25 cellular contexts compared by ENCODE assay signal in genomic region chr4:38005637-38006036, GRCh38. TPM values are rescaled to one million over a fixed set of nuclear protein-coding genes. Genes with fewer than 3 reads are reported as not detected.
DNase-seq lines count a peak whose midpoint lies in the region; ATAC-seq, FAIRE-seq and TF ChIP-seq lines count a peak whose summit lies in the region.
"Had no signal": no experiment of that assay in that cellular context is flagged by ENCODE, and none has a peak within 500 bp of the region (broad histone marks: within the 10 kb centered on the region; RNA-seq: fewer than 3 reads in every experiment).

No MANE protein-coding gene starts in this region.

- 92 to 100% methylated on average over 2 to 3 of the region's 3 CpGs for WGBS in endodermal cell (ENCODE audit: insufficient coverage in 1 of 2, insufficient read length in 1 of 2), 2 experiments
- 80 to 87% methylated on average over 3 of the region's 3 CpGs for whole genome bisulfite sequencing in esophagus squamous epithelium, 2 donors
- 90% methylated on average over 3 of the region's 3 CpGs for WGBS in HepG2 (ENCODE audit: low lambda C conversion rate)

- TF ChIP-seq POLR2A in uterus (IDR thresholded peaks at IDR 0.05) (no peak), esophagus squamous epithelium (IDR thresholded peaks at IDR 0.05) (no peak), HepG2 (IDR thresholded peaks at IDR 0.05; ENCODE audit: insufficient read depth in 1 of 2, low read depth in 2 of 2, low read length in 2 of 2) (no peak)

- DNase-seq in activated T-cell treated with anti-CD3 and anti-CD28 coated beads, Interleukin-2, amount 50 U/mL, for 24 hours: no peak
- DNase-seq in activated T-cell treated with anti-CD3 and anti-CD28 coated beads, Interleukin-2, amount 50 U/mL, for 4 hours: no peak
- DNase-seq in endodermal cell (no peak), neural progenitor cell (ENCODE audit: low spot score) (no peak), uterus (no peak), esophagus squamous epithelium (lab: John Stamatoyannopoulos, UW) (no peak), HepG2 (ENCODE audit: low spot score) (no peak), NCI-H524 (lab: John Stamatoyannopoulos, UW) (no peak)
- DNase-seq: 8988T; activated CD4-positive, alpha-beta T cell treated with anti-CD3 and anti-CD28 coated beads, Interleukin-2, amount 50 U/mL, for 48 hours; activated naive CD4-positive, alpha-beta T cell treated with anti-CD3 and anti-CD28 coated beads, Interleukin-2, amount 10 ng/mL, durations not matched to agents 7 days and 5 days; BE2C; hippocampal formation; islet precursor cell; NCI-H1417; NCI-H748 treated with DMSO at 0.1 percent for 48 hours; testis had no signal

- TF ChIP-seq CTCF in endodermal cell (conservative IDR thresholded peaks at IDR 0.05): no peak
- no peak for TF ChIP-seq CTCF in neural progenitor cell (IDR thresholded peaks at IDR 0.05)
- TF ChIP-seq CTCF in uterus (IDR thresholded peaks at IDR 0.05): no peak
- no peak for TF ChIP-seq CTCF in esophagus squamous epithelium (IDR thresholded peaks at IDR 0.05)
- no peak for TF ChIP-seq CTCF in HepG2 (CRISPR knock-in tag; IDR thresholded peaks at IDR 0.05)

- H3K4me1 Mint-ChIP-seq in activated T-cell treated with anti-CD3 and anti-CD28 coated beads, Interleukin-2, amount 50 U/mL, for 24 hours (ENCODE audit: low read depth): peaks cover 48% of the 10 kb centered on the region
- H3K4me1 Mint-ChIP-seq in activated T-cell treated with anti-CD3 and anti-CD28 coated beads, Interleukin-2, amount 50 U/mL, for 4 hours (ENCODE audit: low read depth): peaks cover 38% of the 10 kb centered on the region
- H3K4me1 Mint-ChIP-seq in endodermal cell: peaks cover 70% of the 10 kb centered on the region
- peaks cover 46% of the 10 kb centered on the region for H3K4me1 Mint-ChIP-seq in neural progenitor cell

- no peaks in the 10 kb centered on the region for H3K27me3 Mint-ChIP-seq in activated T-cell treated with anti-CD3 and anti-CD28 coated beads, Interleukin-2, amount 50 U/mL, for 24 hours
- no peaks in the 10 kb centered on the region for H3K27me3 Mint-ChIP-seq in activated T-cell treated with anti-CD3 and anti-CD28 coated beads, Interleukin-2, amount 50 U/mL, for 4 hours (ENCODE audit: low read depth)
- H3K27me3 Mint-ChIP-seq in endodermal cell (ENCODE audit: insufficient read depth): no peaks in the 10 kb centered on the region
- H3K27me3 Mint-ChIP-seq in neural progenitor cell (ENCODE audit: insufficient read depth, low read depth): peaks cover 2% of the 10 kb centered on the region
- H3K27me3 Mint-ChIP-seq: activated naive CD4-positive, alpha-beta T cell treated with anti-CD3 and anti-CD28 coated beads, Interleukin-2, amount 10 ng/mL, durations not matched to agents 7 days and 5 days had no signal

- H3K4me3 ChIP-seq in endodermal cell (ENCODE audit: low read length): no peak overlapping the region
- no peak overlapping the region for H3K4me3 ChIP-seq in neural progenitor cell
- no peak overlapping the region for H3K4me3 ChIP-seq in uterus
- H3K4me3 ChIP-seq in esophagus squamous epithelium: no peak overlapping the region
- no peak overlapping the region for H3K4me3 ChIP-seq in HepG2 (replicated peaks in 1 of 3; ENCODE audit: insufficient read depth in 1 of 3, low read depth in 2 of 3, low read length in 3 of 3)
- H3K4me3 ChIP-seq: ascending aorta, testis had no signal

- H3K4me1 ChIP-seq in endodermal cell (ENCODE audit: control insufficient read depth, insufficient read depth, low read length) (peaks cover 15% of the 10 kb centered on the region), neural progenitor cell (peaks cover 60% of the 10 kb centered on the region), uterus (peaks cover 4% of the 10 kb centered on the region in 2 donors), esophagus squamous epithelium (peaks cover 0 to 48% (median 10%) of the 10 kb centered on the region in 3 donors), HepG2 (ENCODE audit: insufficient read depth, low read length) (peaks cover 16% of the 10 kb centered on the region)
- H3K4me1 ChIP-seq: BE2C had no signal

- H3K36me3 ChIP-seq in endodermal cell (ENCODE audit: control insufficient read depth, insufficient read depth, low read length) (no peaks in the 10 kb centered on the region), neural progenitor cell (no peaks in the 10 kb centered on the region), uterus (no peaks in the 10 kb centered on the region), esophagus squamous epithelium (no peaks in the 10 kb centered on the region), HepG2 (replicated peaks in 1 of 2; ENCODE audit: control insufficient read depth in 1 of 2, insufficient read depth in 2 of 2, low read length in 2 of 2) (no peaks in the 10 kb centered on the region)
- H3K36me3 ChIP-seq: ascending aorta, BE2C had no signal

- in situ Hi-C loops in HepG2 (cut with HindIII; ENCODE audit: extremely low pct_ligation_motif_present, low pct_unique_long_range_greater_than_20kb): no loop called here

- CTCF ChIA-PET in HepG2 (lab: Yijun Ruan, JAX; ENCODE audit: low intra/inter-chr PET ratio, low total read pairs): no interaction called here

- H3K4me3 Mint-ChIP-seq in activated T-cell treated with anti-CD3 and anti-CD28 coated beads, Interleukin-2, amount 50 U/mL, for 24 hours: no peak overlapping the region
- H3K4me3 Mint-ChIP-seq in activated T-cell treated with anti-CD3 and anti-CD28 coated beads, Interleukin-2, amount 50 U/mL, for 4 hours: no peak overlapping the region
- H3K4me3 Mint-ChIP-seq in endodermal cell (no peak overlapping the region), neural progenitor cell (no peak overlapping the region)
- H3K4me3 Mint-ChIP-seq: activated naive CD4-positive, alpha-beta T cell treated with anti-CD3 and anti-CD28 coated beads, Interleukin-2, amount 10 ng/mL, durations not matched to agents 7 days and 5 days; neural crest cell had no signal

- no peak overlapping the region for H3K27ac ChIP-seq in endodermal cell (ENCODE audit: low read depth, low read length)
- no peak overlapping the region for H3K27ac ChIP-seq in neural progenitor cell
- H3K27ac ChIP-seq in uterus: peak overlapping the region; percentile 91 to 99
- H3K27ac ChIP-seq in esophagus squamous epithelium: no peak overlapping the region
- no peak overlapping the region for H3K27ac ChIP-seq in HepG2 (ENCODE audit: extremely low read length, insufficient read depth, low read length)

- H3F3A ChIP-seq in neural progenitor cell (ENCODE audit: low read depth): no peaks in the 10 kb centered on the region

- H3K27me3 ChIP-seq in endodermal cell (ENCODE audit: control insufficient read depth, insufficient read depth, low read length, poor library complexity, severe bottlenecking) (no peaks in the 10 kb centered on the region), neural progenitor cell (no peaks in the 10 kb centered on the region), uterus (no peaks in the 10 kb centered on the region), esophagus squamous epithelium (no peaks in the 10 kb centered on the region), HepG2 (ENCODE audit: control insufficient read depth in 1 of 2, insufficient read depth in 2 of 2, low read length in 2 of 2) (no peaks in the 10 kb centered on the region)
- H3K27me3 ChIP-seq: ascending aorta, BE2C, testis had no signal

- H3K27ac Mint-ChIP-seq in activated T-cell treated with anti-CD3 and anti-CD28 coated beads, Interleukin-2, amount 50 U/mL, for 24 hours: peak overlapping the region; percentile 27
- H3K27ac Mint-ChIP-seq in endodermal cell: peak overlapping the region; percentile 59
- H3K27ac Mint-ChIP-seq in neural progenitor cell: no peak overlapping the region
- H3K27ac Mint-ChIP-seq: activated naive CD4-positive, alpha-beta T cell treated with anti-CD3 and anti-CD28 coated beads, Interleukin-2, amount 10 ng/mL, durations not matched to agents 7 days and 5 days had no signal

- H3K9me3 ChIP-seq in endodermal cell (ENCODE audit: control insufficient read depth, low read length) (no peaks in the 10 kb centered on the region), neural progenitor cell (ENCODE audit: low read depth) (no peaks in the 10 kb centered on the region), uterus (no peaks in the 10 kb centered on the region), esophagus squamous epithelium (no peaks in the 10 kb centered on the region), HepG2 (ENCODE audit: low read length) (no peaks in the 10 kb centered on the region)
- H3K9me3 ChIP-seq: ascending aorta, BE2C, testis had no signal

- TF ChIP-seq EP300 in HepG2 (IDR thresholded peaks at IDR 0.05; ENCODE audit: low read depth in 2 of 2, low read length in 2 of 2) (no peak), HepG2 (CRISPR knock-in tag; IDR thresholded peaks at IDR 0.05; ENCODE audit: borderline replicate concordance) (no peak)

- POLR2A ChIA-PET in HepG2 (lab: Yijun Ruan, JAX): no interaction called here

- H2AFZ ChIP-seq in neural progenitor cell (replicated peaks) (no peak overlapping the region), HepG2 (ENCODE audit: low read length) (no peak overlapping the region)

- peaks cover 66% of the 10 kb centered on the region for H3K79me2 ChIP-seq in neural progenitor cell (ENCODE audit: low read depth)
- H3K79me2 ChIP-seq in HepG2 (ENCODE audit: insufficient read depth, low read length): peaks cover 3% of the 10 kb centered on the region

- ATAC-seq in activated T-cell treated with anti-CD3 and anti-CD28 coated beads, Interleukin-2, amount 50 U/mL, for 4 hours: no peak
- no peak for ATAC-seq in HepG2
- ATAC-seq: Panc1 had no signal

- no peaks in the 10 kb centered on the region for H3K36me3 Mint-ChIP-seq in activated T-cell treated with anti-CD3 and anti-CD28 coated beads, Interleukin-2, amount 50 U/mL, for 24 hours (ENCODE audit: low read depth)
- peaks cover 1% of the 10 kb centered on the region for H3K36me3 Mint-ChIP-seq in activated T-cell treated with anti-CD3 and anti-CD28 coated beads, Interleukin-2, amount 50 U/mL, for 4 hours (ENCODE audit: insufficient read depth)
- H3K36me3 Mint-ChIP-seq in endodermal cell (ENCODE audit: low read depth) (no peaks in the 10 kb centered on the region), neural progenitor cell (no peaks in the 10 kb centered on the region)

- H3K4me2 ChIP-seq in neural progenitor cell (peak overlapping the region; percentile 11), HepG2 (ENCODE audit: low read depth, low read length) (no peak overlapping the region)

- H3K9ac ChIP-seq in endodermal cell (ENCODE audit: extremely low read depth, low read length, poor library complexity, severe bottlenecking) (no peak overlapping the region), neural progenitor cell (no peak overlapping the region), HepG2 (ENCODE audit: insufficient read depth, low read depth, low read length) (no peak overlapping the region)

- TF ChIP-seq RAD21 in HepG2 (CRISPR knock-in tag; IDR thresholded peaks at IDR 0.05): no peak

- no peak for FAIRE-seq in HepG2 (lab: Jason Lieb, UNC)
- FAIRE-seq: G401.6, HTR-8/SVneo had no signal

- BruUV-seq in HepG2 (replicated peaks; lab: Mats Ljungman, UMichigan): no TSS peak

- H4K20me1 ChIP-seq in neural progenitor cell (ENCODE audit: low read depth) (peaks cover 59% of the 10 kb centered on the region), HepG2 (ENCODE audit: insufficient read depth, low read length) (no peaks in the 10 kb centered on the region)

- intact Hi-C loops in uterus (cut with DNase I; ENCODE audit: low total_unique reads): no loop called here
- intact Hi-C loops in esophagus squamous epithelium (cut with DNase I): no loop called here
- intact Hi-C loops in HepG2 (cut with micrococcal nuclease; ENCODE audit: unreplicated experiment): no loop called here

- H3K9me3 Mint-ChIP-seq in activated T-cell treated with anti-CD3 and anti-CD28 coated beads, Interleukin-2, amount 50 U/mL, for 24 hours: no peaks in the 10 kb centered on the region
- H3K9me3 Mint-ChIP-seq in activated T-cell treated with anti-CD3 and anti-CD28 coated beads, Interleukin-2, amount 50 U/mL, for 4 hours: no peaks in the 10 kb centered on the region
- H3K9me3 Mint-ChIP-seq in endodermal cell (no peaks in the 10 kb centered on the region), neural progenitor cell (no peaks in the 10 kb centered on the region)
- H3K9me3 Mint-ChIP-seq: activated naive CD4-positive, alpha-beta T cell treated with anti-CD3 and anti-CD28 coated beads, Interleukin-2, amount 10 ng/mL, durations not matched to agents 7 days and 5 days; neural crest cell had no signal

RNA-seq across cellular contexts. Expression of gene PTTG2, which starts 45.4 kb away (rescaled TPM):
- not detected for total RNA-seq in activated T-cell treated with anti-CD3 and anti-CD28 coated beads, Interleukin-2, amount 50 U/mL, for 4 hours
- total RNA-seq in endodermal cell (not detected), neural progenitor cell (ENCODE audit: low replicate concordance) (not detected in 2 replicates), uterus (1 to 10 TPM in 1 of 4 donors, under 1 TPM in 1, not detected in 2; 0.90 to 4.1 TPM), esophagus squamous epithelium (1 to 10 TPM in 1 of 4 donors, not detected in 3; 1.1 TPM), HepG2 (2016; rRNA removed; fragmentation: Illumina TruSeq; extraction: Trizol) (not detected in 2 replicates)
- polyA plus RNA-seq in endodermal cell (2013, experiment 1 of 2): not detected
- not detected for polyA plus RNA-seq in endodermal cell (2013, experiment 2 of 2)
- total RNA-seq in HepG2 (2016; cell fraction: cytosol; rRNA removed; fragmentation: Illumina TruSeq; extraction: Trizol; ENCODE audit: low read depth): not detected in 2 replicates
- not detected in 2 replicates for total RNA-seq in HepG2 (2016; cell fraction: insoluble cytoplasmic fraction; rRNA removed; fragmentation: Illumina TruSeq; extraction: Trizol)
- total RNA-seq in HepG2 (2016; cell fraction: membrane; rRNA removed; fragmentation: Illumina TruSeq; extraction: Trizol): not detected in 2 replicates
- total RNA-seq in HepG2 (2016; cell fraction: nucleus; rRNA removed; fragmentation: Illumina TruSeq; extraction: Trizol): not detected in 2 replicates
- not detected in 2 replicates for polyA plus RNA-seq in HepG2 (2011; rRNA removed)
- not detected in 2 replicates for polyA plus RNA-seq in HepG2 (2011; cell fraction: cytosol; rRNA removed)
- polyA plus RNA-seq in HepG2 (2011; cell fraction: nucleus; rRNA removed): not detected in 2 replicates
- polyA plus RNA-seq in HepG2 (2012): not detected in 2 replicates
- polyA plus RNA-seq in HepG2 (2016; cell fraction: cytosol; fragmentation: Illumina TruSeq; extraction: Trizol; ENCODE audit: low read depth): not detected in 2 replicates
- polyA plus RNA-seq in HepG2 (2016; cell fraction: insoluble cytoplasmic fraction; fragmentation: Illumina TruSeq; extraction: Trizol; ENCODE audit: low read depth): not detected in 2 replicates
- polyA plus RNA-seq in HepG2 (2016; cell fraction: membrane; fragmentation: Illumina TruSeq; extraction: Trizol; ENCODE audit: low read depth): not detected in 2 replicates
- not detected in 2 replicates for polyA plus RNA-seq in HepG2 (2016; cell fraction: nucleus; fragmentation: Illumina TruSeq; extraction: Trizol; ENCODE audit: insufficient read depth, low read depth)
- not detected in 2 replicates for polyA minus RNA-seq in HepG2 (2011; rRNA and poly(A)+ RNA removed; ENCODE audit: low replicate concordance)
- polyA minus RNA-seq in HepG2 (2011; cell fraction: cytosol; rRNA and poly(A)+ RNA removed): not detected in 2 replicates
- not detected in 2 replicates for polyA minus RNA-seq in HepG2 (2011; cell fraction: nucleus; rRNA and poly(A)+ RNA removed)
- total RNA-seq: ascending aorta, LHCN-M2, neural crest cell, renal cortical epithelial cell, SK-MEL-5 had no signal

Comparison
In these comparisons a context has a peak if more than half of its experiments do, and no peak if none do; other contexts are left out.
1. H3K27ac ChIP-seq: peak in uterus (2 of 2); none in endodermal cell (single experiment), neural progenitor cell (single experiment), esophagus squamous epithelium (0 of 4) and HepG2 (single experiment).